ENCODE assay signal across 1 cellular context in the genomic region with DNA sequence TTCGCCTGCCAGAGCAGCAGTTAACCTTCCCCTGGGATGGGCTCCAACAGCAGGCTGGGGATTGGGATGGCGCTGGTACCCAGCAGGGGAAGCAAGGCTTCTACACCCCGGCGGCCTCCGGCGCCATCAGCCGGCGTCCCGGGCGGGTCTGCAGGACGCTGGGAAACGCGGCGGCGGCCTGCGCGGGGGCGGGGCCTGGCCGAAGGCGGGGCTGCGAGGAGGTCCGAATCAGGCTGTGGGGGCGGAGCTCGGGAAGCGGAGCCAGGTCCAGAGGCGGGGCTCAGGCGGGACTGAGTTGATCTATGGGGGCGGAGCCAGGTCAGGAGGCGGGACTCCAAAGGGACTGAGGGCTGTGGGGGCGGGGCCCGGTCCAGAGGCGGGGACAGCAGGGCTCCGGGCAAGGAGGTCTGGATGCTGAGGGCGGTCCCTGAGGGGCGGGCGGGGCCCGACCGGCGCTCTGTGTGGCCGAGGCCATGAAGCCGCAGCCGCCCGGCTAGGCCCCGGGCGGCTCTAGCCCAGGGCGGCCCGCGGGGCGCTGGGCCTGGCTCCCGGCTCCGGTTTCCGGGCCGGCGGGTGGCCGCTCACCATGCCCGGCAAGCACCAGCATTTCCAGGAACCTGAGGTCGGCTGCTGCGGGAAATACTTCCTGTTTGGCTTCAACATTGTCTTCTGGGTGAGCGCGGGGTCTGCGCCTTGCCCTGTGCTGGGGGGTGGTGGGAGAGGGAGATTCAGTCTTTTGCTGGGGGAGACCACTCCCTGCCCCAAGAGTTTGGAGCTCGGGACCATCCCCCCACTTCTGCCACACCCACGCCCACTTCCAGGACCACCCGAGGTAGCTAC.
TF ChIP-seq lines count a peak whose summit lies in the region.

Gene TSPAN17 (plus strand): TSS at position 455 of the 840 bp plus-strand sequence. CDS start 132 bp downstream, at position 587.

TF ChIP-seq in HepG2, 621 proteins besides CTCF, POLR2A, EP300 and RAD21 (continued from another document and continues in another):
- TF ChIP-seq E2F1 (CRISPR knock-in tag; IDR thresholded peaks at IDR 0.05) (no peak), RFX1 (IDR thresholded peaks at IDR 0.05) (no peak), GABPB1 (CRISPR knock-in tag; IDR thresholded peaks at IDR 0.05) (no peak), ZHX1 (CRISPR knock-in tag; IDR thresholded peaks at IDR 0.05; ENCODE audit: low read depth) (no peak), FOXJ3 (CRISPR knock-in tag; IDR thresholded peaks at IDR 0.05; ENCODE audit: borderline replicate concordance) (no peak), NCOA2 (CRISPR knock-in tag; IDR thresholded peaks at IDR 0.05) (no peak), ZNF7 (CRISPR knock-in tag; IDR thresholded peaks at IDR 0.05) (no peak), HHEX (CRISPR knock-in tag; IDR thresholded peaks at IDR 0.05) (no peak), KLF11 (CRISPR knock-in tag; IDR thresholded peaks at IDR 0.05) (no peak), HMG20B (CRISPR knock-in tag; conservative IDR thresholded peaks at IDR 0.05) (no peak), ZNF891 (CRISPR knock-in tag; IDR thresholded peaks at IDR 0.05) (peak; percentile 72; the same call in 1 of the 2 replicates), HIVEP1 (CRISPR knock-in tag; IDR thresholded peaks at IDR 0.05) (peak; percentile 63; the same call in 1 of the 2 replicates), DNMT1 (CRISPR knock-in tag; IDR thresholded peaks at IDR 0.05) (no peak), CHCHD3 (CRISPR knock-in tag; IDR thresholded peaks at IDR 0.05) (no peak), ZNF761 (CRISPR knock-in tag; conservative IDR thresholded peaks at IDR 0.05) (no peak), ZMAT3 (CRISPR knock-in tag; conservative IDR thresholded peaks at IDR 0.05) (peak; percentile 48; the same call in 1 of the 2 replicates), AKNA (CRISPR knock-in tag; IDR thresholded peaks at IDR 0.05; ENCODE audit: borderline replicate concordance) (no peak), FOXK1 (CRISPR knock-in tag; IDR thresholded peaks at IDR 0.05; ENCODE audit: borderline replicate concordance, low read depth) (no peak), ZNF160 (CRISPR knock-in tag; IDR thresholded peaks at IDR 0.05) (no peak), ZNF350 (CRISPR knock-in tag; IDR thresholded peaks at IDR 0.05; ENCODE audit: borderline replicate concordance, low read depth) (no peak), ZNF564 (CRISPR knock-in tag; IDR thresholded peaks at IDR 0.05) (no peak), HMG20A (CRISPR knock-in tag; IDR thresholded peaks at IDR 0.05; ENCODE audit: borderline replicate concordance) (no peak), NR2F6 (IDR thresholded peaks at IDR 0.05) (no peak), NR2F6 (CRISPR knock-in tag; IDR thresholded peaks at IDR 0.05) (no peak), MBNL3 (CRISPR knock-in tag; conservative IDR thresholded peaks at IDR 0.05) (no peak), ZNF230 (CRISPR knock-in tag; IDR thresholded peaks at IDR 0.05) (no peak), HDAC6 (IDR thresholded peaks at IDR 0.05; ENCODE audit: low read depth, low read length) (no peak), ZFP1 (CRISPR knock-in tag; IDR thresholded peaks at IDR 0.05) (no peak), KLF9 (CRISPR knock-in tag; IDR thresholded peaks at IDR 0.05; ENCODE audit: low read depth) (no peak), ZNF879 (CRISPR knock-in tag; IDR thresholded peaks at IDR 0.05) (no peak), IRF1 (CRISPR knock-in tag; IDR thresholded peaks at IDR 0.05; ENCODE audit: low read depth) (no peak), ESRRA (CRISPR knock-in tag; IDR thresholded peaks at IDR 0.05; ENCODE audit: low read depth) (no peak), ZNF570 (CRISPR knock-in tag; IDR thresholded peaks at IDR 0.05; ENCODE audit: borderline replicate concordance) (no peak), ZFP62 (CRISPR knock-in tag; IDR thresholded peaks at IDR 0.05) (no peak)
- TF ChIP-seq, protein P1, sequence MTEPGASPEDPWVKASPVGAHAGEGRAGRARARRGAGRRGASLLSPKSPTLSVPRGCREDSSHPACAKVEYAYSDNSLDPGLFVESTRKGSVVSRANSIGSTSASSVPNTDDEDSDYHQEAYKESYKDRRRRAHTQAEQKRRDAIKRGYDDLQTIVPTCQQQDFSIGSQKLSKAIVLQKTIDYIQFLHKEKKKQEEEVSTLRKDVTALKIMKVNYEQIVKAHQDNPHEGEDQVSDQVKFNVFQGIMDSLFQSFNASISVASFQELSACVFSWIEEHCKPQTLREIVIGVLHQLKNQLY (CRISPR knock-in tag; IDR thresholded peaks at IDR 0.05) = no peak
- TF ChIP-seq, protein P2, sequence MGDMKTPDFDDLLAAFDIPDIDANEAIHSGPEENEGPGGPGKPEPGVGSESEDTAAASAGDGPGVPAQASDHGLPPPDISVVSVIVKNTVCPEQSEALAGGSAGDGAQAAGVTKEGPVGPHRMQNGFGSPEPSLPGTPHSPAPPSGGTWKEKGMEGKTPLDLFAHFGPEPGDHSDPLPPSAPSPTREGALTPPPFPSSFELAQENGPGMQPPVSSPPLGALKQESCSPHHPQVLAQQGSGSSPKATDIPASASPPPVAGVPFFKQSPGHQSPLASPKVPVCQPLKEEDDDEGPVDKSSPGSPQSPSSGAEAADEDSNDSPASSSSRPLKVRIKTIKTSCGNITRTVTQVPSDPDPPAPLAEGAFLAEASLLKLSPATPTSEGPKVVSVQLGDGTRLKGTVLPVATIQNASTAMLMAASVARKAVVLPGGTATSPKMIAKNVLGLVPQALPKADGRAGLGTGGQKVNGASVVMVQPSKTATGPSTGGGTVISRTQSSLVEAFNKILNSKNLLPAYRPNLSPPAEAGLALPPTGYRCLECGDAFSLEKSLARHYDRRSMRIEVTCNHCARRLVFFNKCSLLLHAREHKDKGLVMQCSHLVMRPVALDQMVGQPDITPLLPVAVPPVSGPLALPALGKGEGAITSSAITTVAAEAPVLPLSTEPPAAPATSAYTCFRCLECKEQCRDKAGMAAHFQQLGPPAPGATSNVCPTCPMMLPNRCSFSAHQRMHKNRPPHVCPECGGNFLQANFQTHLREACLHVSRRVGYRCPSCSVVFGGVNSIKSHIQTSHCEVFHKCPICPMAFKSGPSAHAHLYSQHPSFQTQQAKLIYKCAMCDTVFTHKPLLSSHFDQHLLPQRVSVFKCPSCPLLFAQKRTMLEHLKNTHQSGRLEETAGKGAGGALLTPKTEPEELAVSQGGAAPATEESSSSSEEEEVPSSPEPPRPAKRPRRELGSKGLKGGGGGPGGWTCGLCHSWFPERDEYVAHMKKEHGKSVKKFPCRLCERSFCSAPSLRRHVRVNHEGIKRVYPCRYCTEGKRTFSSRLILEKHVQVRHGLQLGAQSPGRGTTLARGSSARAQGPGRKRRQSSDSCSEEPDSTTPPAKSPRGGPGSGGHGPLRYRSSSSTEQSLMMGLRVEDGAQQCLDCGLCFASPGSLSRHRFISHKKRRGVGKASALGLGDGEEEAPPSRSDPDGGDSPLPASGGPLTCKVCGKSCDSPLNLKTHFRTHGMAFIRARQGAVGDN (CRISPR knock-in tag; IDR thresholded peaks at IDR 0.05) = peak; percentile 77
- TF ChIP-seq, protein P3, sequence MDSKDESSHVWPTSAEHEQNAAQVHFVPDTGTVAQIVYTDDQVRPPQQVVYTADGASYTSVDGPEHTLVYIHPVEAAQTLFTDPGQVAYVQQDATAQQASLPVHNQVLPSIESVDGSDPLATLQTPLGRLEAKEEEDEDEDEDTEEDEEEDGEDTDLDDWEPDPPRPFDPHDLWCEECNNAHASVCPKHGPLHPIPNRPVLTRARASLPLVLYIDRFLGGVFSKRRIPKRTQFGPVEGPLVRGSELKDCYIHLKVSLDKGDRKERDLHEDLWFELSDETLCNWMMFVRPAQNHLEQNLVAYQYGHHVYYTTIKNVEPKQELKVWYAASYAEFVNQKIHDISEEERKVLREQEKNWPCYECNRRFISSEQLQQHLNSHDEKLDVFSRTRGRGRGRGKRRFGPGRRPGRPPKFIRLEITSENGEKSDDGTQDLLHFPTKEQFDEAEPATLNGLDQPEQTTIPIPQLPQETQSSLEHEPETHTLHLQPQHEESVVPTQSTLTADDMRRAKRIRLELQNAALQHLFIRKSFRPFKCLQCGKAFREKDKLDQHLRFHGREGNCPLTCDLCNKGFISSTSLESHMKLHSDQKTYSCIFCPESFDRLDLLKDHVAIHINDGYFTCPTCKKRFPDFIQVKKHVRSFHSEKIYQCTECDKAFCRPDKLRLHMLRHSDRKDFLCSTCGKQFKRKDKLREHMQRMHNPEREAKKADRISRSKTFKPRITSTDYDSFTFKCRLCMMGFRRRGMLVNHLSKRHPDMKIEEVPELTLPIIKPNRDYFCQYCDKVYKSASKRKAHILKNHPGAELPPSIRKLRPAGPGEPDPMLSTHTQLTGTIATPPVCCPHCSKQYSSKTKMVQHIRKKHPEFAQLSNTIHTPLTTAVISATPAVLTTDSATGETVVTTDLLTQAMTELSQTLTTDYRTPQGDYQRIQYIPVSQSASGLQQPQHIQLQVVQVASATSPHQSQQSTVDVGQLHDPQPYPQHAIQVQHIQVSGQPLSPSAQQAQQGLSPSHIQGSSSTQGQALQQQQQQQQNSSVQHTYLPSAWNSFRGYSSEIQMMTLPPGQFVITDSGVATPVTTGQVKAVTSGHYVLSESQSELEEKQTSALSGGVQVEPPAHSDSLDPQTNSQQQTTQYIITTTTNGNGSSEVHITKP (CRISPR knock-in tag; IDR thresholded peaks at IDR 0.05; ENCODE audit: low read depth) = no peak
- TF ChIP-seq, protein P4, sequence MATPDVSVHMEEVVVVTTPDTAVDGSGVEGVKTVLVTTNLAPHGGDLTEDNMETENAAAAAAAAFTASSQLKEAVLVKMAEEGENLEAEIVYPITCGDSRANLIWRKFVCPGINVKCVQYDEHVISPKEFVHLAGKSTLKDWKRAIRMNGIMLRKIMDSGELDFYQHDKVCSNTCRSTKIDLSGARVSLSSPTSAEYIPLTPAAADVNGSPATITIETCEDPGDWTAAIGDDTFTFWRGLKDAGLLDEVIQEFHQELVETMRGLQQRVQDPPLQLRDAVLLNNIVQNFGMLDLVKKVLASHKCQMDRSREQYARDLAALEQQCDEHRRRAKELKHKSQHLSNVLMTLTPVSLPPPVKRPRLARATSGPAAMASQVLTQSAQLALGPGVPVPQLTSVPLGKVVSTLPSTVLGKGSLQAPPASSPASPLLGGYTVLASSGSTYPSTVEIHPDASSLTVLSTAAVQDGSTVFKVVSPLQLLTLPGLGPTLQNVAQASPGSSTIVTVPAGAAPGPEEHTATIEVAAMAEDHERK (CRISPR knock-in tag; IDR thresholded peaks at IDR 0.05; ENCODE audit: low read depth) = 0 out of 2 replicates have a peak, but pooled peaks have one; percentile 19
